Comparison of ENCODE assay signal across 16 cellular contexts in genomic region chr9:122036988-122037387, GRCh38. TPM values are rescaled to one million over a fixed set of nuclear protein-coding genes. Genes with fewer than 3 reads are reported as not detected.
DNase-seq lines count a peak whose midpoint lies in the region; ATAC-seq and TF ChIP-seq lines count a peak whose summit lies in the region.
"Had no signal": no experiment of that assay in that cellular context is flagged by ENCODE, and none has a peak within 500 bp of the region (broad histone marks: within the 10 kb centered on the region; RNA-seq: fewer than 3 reads in every experiment).

No MANE protein-coding gene starts in this region.

- no peaks in the 10 kb centered on the region for H3K79me2 ChIP-seq in PC-3 (ENCODE audit: low read length)

- H3K36me3 Mint-ChIP-seq in stimulated activated memory B cell treated with anti-CD40 and anti-IgM and Interleukin-4, amounts not matched to agents 10 μg/mL and 1 μg/mL and 100 μg/mL, for 72 hours, result peaks cover 67% of the 10 kb centered on the region

- no peak overlapping the region for H3K4me3 Mint-ChIP-seq in stimulated activated memory B cell treated with anti-CD40 and anti-IgM and Interleukin-4, amounts not matched to agents 10 μg/mL and 1 μg/mL and 100 μg/mL, for 72 hours
- H3K4me3 Mint-ChIP-seq: activated naive CD4-positive, alpha-beta T cell treated with anti-CD3 and anti-CD28 coated beads for 36 hours had no signal

- H3K27ac Mint-ChIP-seq in stimulated activated memory B cell treated with anti-CD40 and anti-IgM and Interleukin-4, amounts not matched to agents 10 μg/mL and 1 μg/mL and 100 μg/mL, for 72 hours, result no peak overlapping the region
- H3K27ac Mint-ChIP-seq: activated naive CD4-positive, alpha-beta T cell treated with anti-CD3 and anti-CD28 coated beads for 36 hours had no signal

- H3K4me2 ChIP-seq in PC-3 (ENCODE audit: low read length), result no peak overlapping the region

- H3K4me1 ChIP-seq in PC-3 (ENCODE audit: insufficient read depth, low read length) (no peaks in the 10 kb centered on the region), vagina (peaks cover 13% of the 10 kb centered on the region)
- H3K4me1 ChIP-seq: uterus had no signal

- H3K27ac ChIP-seq in PC-3 (ENCODE audit: low read length) (no peak overlapping the region), vagina (no peak overlapping the region)
- H3K27ac ChIP-seq: uterus had no signal

- no peaks in the 10 kb centered on the region for H3K9me2 ChIP-seq in PC-3 (replicated peaks; ENCODE audit: low read length)

- TF ChIP-seq CTCF in PC-3 (conservative IDR thresholded peaks at IDR 0.05; ENCODE audit: low read depth, low read length), result no peak
- TF ChIP-seq CTCF in vagina (IDR thresholded peaks at IDR 0.05), result no peak

- DNase-seq in COLO829 (ENCODE audit: low spot score), result peak; percentile 61
- DNase-seq in PC-3, result peak; percentile 20
- DNase-seq in dedifferentiated amniotic fluid mesenchymal stem cell (ENCODE audit: extremely low spot score), result peak; percentile 23
- DNase-seq in kidney glomerular epithelial cell (lab: John Stamatoyannopoulos, UW), result peak; percentile 15
- no peak for DNase-seq in vagina (ENCODE audit: extremely low spot score in 2 of 2)
- no peak for DNase-seq in stimulated activated CD4-positive, alpha-beta T cell treated with anti-CD3 and anti-CD28 coated beads, Interleukin-2, amount 100 ng/mL, for 48 hours
- DNase-seq: activated naive CD4-positive, alpha-beta T cell treated with anti-CD3 and anti-CD28 coated beads for 36 hours; caudate nucleus; effector CD4-positive, alpha-beta T cell; glutamatergic neuron; NCI-H2107; NCI-H526; OCI-M1; uterus had no signal

- peaks cover 8% of the 10 kb centered on the region for H3K4me1 Mint-ChIP-seq in stimulated activated memory B cell treated with anti-CD40 and anti-IgM and Interleukin-4, amounts not matched to agents 10 μg/mL and 1 μg/mL and 100 μg/mL, for 72 hours

- H3K4me3 ChIP-seq in PC-3 (ENCODE audit: low read length), result no peak overlapping the region
- no peak overlapping the region for H3K4me3 ChIP-seq in vagina
- H3K4me3 ChIP-seq: uterus had no signal

- BruUV-seq in PC-3 (replicated peaks; lab: Mats Ljungman, UMichigan), result no TSS peak

- no peaks in the 10 kb centered on the region for H3K27me3 ChIP-seq in PC-3 (ENCODE audit: low read length)
- no peaks in the 10 kb centered on the region for H3K27me3 ChIP-seq in vagina
- H3K27me3 ChIP-seq: uterus had no signal

- no peaks in the 10 kb centered on the region for H4K20me1 ChIP-seq in PC-3 (ENCODE audit: low read length)

- no peaks in the 10 kb centered on the region for H3F3A ChIP-seq in PC-3 (ENCODE audit: low read length, unreplicated experiment)

- ATAC-seq in PC-3 (peak; percentile 48; the same call in 1 of the 2 replicates), GM21423 (IDR thresholded peaks at IDR 0.05; ENCODE audit: unreplicated experiment) (no peak)
- ATAC-seq in stimulated activated memory B cell treated with anti-CD40 and anti-IgM and Interleukin-4, amounts not matched to agents 10 μg/mL and 1 μg/mL and 100 μg/mL, for 72 hours, result no peak

- H3K27me3 Mint-ChIP-seq in stimulated activated memory B cell treated with anti-CD40 and anti-IgM and Interleukin-4, amounts not matched to agents 10 μg/mL and 1 μg/mL and 100 μg/mL, for 72 hours, result no peaks in the 10 kb centered on the region

- CTCF ChIA-PET in PC-3 (lab: Charles Lee), result no interaction called here

- POLR2A ChIA-PET in PC-3 (lab: Charles Lee; ENCODE audit: unreplicated experiment), result no interaction called here

- H3K9me3 ChIP-seq in PC-3 (ENCODE audit: low read length) (no peaks in the 10 kb centered on the region), vagina (no peaks in the 10 kb centered on the region)
- H3K9me3 ChIP-seq: uterus had no signal

- no peak overlapping the region for H2AFZ ChIP-seq in PC-3 (ENCODE audit: low read length)

- no peak overlapping the region for H3K9ac ChIP-seq in PC-3 (ENCODE audit: low read length)

- TF ChIP-seq POLR2A in vagina (IDR thresholded peaks at IDR 0.05), result no peak

- intact Hi-C loops in PC-3 (cut with micrococcal nuclease) (no loop called here), vagina (cut with DNase I) (no loop called here)

- H3K36me3 ChIP-seq in PC-3 (ENCODE audit: low read depth, low read length) (no peaks in the 10 kb centered on the region), vagina (no peaks in the 10 kb centered on the region)
- H3K36me3 ChIP-seq: uterus had no signal

- no peaks in the 10 kb centered on the region for H3K9me3 Mint-ChIP-seq in stimulated activated memory B cell treated with anti-CD40 and anti-IgM and Interleukin-4, amounts not matched to agents 10 μg/mL and 1 μg/mL and 100 μg/mL, for 72 hours
- H3K9me3 Mint-ChIP-seq: activated naive CD4-positive, alpha-beta T cell treated with anti-CD3 and anti-CD28 coated beads for 36 hours had no signal

RNA-seq across cellular contexts. Expression of gene TTLL11, which starts 56.1 kb away (rescaled TPM):
- total RNA-seq in PC-3 (2014; rRNA removed) (7.0 and 8.9 TPM in 2 replicates), vagina (11.0 TPM)

Comparison
In these comparisons a context has a peak if more than half of its experiments do, and no peak if none do; other contexts are left out.
1. DNase-seq: peak in COLO829 (single experiment), PC-3 (single experiment), dedifferentiated amniotic fluid mesenchymal stem cell (single experiment) and kidney glomerular epithelial cell (single experiment); none in vagina (0 of 2) and stimulated activated CD4-positive, alpha-beta T cell treated with anti-CD3 and anti-CD28 coated beads, Interleukin-2, amount 100 ng/mL, for 48 hours (0 of 2).